Comparison of ENCODE assay signal across 8 cellular contexts in the genomic region with DNA sequence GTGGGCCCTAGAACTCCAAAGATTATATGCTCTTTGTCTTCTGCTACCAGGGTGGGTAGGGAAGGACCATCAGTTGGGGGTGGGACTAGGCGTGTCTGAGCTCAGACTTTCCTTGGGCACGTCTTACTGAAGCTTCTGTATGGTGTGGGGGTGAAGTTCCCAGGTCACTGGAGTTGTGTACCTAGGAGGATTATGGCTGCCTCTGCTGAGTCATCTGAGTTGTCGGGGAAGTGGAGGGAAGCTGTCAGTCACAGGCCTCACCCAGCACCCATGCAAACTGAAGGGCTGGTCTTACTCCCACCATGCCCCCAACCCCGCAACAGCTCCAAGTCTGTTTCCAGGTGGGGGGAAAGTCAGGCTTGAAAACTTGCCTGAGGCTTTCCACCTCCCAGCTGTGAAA.
"Had no signal": no experiment of that assay in that cellular context is flagged by ENCODE, and none has a peak within 500 bp of the region (broad histone marks: within the 10 kb centered on the region; RNA-seq: fewer than 3 reads in every experiment).

No MANE protein-coding gene starts in this region.

- ATAC-seq: GM12878 had no signal

- H3K4me3 ChIP-seq: GM12878 had no signal

- DNase-seq: GDM1, GF-D8 had no signal

- FAIRE-seq: G401.6, GM12878, GM12891, GM12892, GM18507, GM19239 had no signal
